In genomic region chr15:25812845-25813244, GRCh38 we compare ENCODE assay signal across 18 cellular contexts. TPM values are rescaled to one million over a fixed set of nuclear protein-coding genes. Genes with fewer than 3 reads are reported as not detected.
A peak's percentile ranks its signal among the peaks of the same experiment; 100 is the strongest.
DNase-seq lines count a peak whose midpoint lies in the region; ATAC-seq and TF ChIP-seq lines count a peak whose summit lies in the region.
"Had no signal": no experiment of that assay in that cellular context is flagged by ENCODE, and none has a peak within 500 bp of the region (broad histone marks: within the 10 kb centered on the region; RNA-seq: fewer than 3 reads in every experiment).

No MANE protein-coding gene starts in this region.

- no peaks in the 10 kb centered on the region for H3K36me3 ChIP-seq in CD4-positive, CD25-positive, alpha-beta regulatory T cell (ENCODE audit: control insufficient read depth, insufficient read depth, low read length)
- H3K36me3 ChIP-seq in CD8-positive, alpha-beta T cell (ENCODE audit: insufficient read depth, low read length), result no peaks in the 10 kb centered on the region
- H3K36me3 ChIP-seq: MG63 had no signal

- H3K36me3 Mint-ChIP-seq in CD4-positive, CD25-positive, alpha-beta regulatory T cell, result peaks cover 4% of the 10 kb centered on the region
- peaks cover 7% of the 10 kb centered on the region for H3K36me3 Mint-ChIP-seq in CD8-positive, alpha-beta T cell
- H3K36me3 Mint-ChIP-seq in chondrocyte (ENCODE audit: low read depth), result peaks cover 9% of the 10 kb centered on the region

- H3K4me1 ChIP-seq in CD4-positive, CD25-positive, alpha-beta regulatory T cell (ENCODE audit: control insufficient read depth, insufficient read depth, low read length, poor library complexity, severe bottlenecking), result peaks cover 26% of the 10 kb centered on the region
- peaks cover 52% of the 10 kb centered on the region for H3K4me1 ChIP-seq in CD8-positive, alpha-beta T cell (ENCODE audit: insufficient read depth, low read length)

- no peak overlapping the region for H3K27ac ChIP-seq in CD4-positive, CD25-positive, alpha-beta regulatory T cell (ENCODE audit: insufficient read depth, low read length, poor library complexity, severe bottlenecking)
- no peak overlapping the region for H3K27ac ChIP-seq in CD8-positive, alpha-beta T cell (ENCODE audit: low read depth, low read length)

- H3K4me1 Mint-ChIP-seq in CD4-positive, CD25-positive, alpha-beta regulatory T cell, result peaks cover 6 to 65% (median 26%) of the 10 kb centered on the region in 4 donors
- H3K4me1 Mint-ChIP-seq in CD8-positive, alpha-beta T cell (ENCODE audit: low read depth), result peaks cover 59% of the 10 kb centered on the region
- H3K4me1 Mint-ChIP-seq in chondrocyte (ENCODE audit: low read depth), result peaks cover 93% of the 10 kb centered on the region

- no peak overlapping the region for H3K4me3 Mint-ChIP-seq in CD4-positive, CD25-positive, alpha-beta regulatory T cell
- no peak overlapping the region for H3K4me3 Mint-ChIP-seq in CD8-positive, alpha-beta T cell
- no peak overlapping the region for H3K4me3 Mint-ChIP-seq in chondrocyte (ENCODE audit: unreplicated experiment)
- H3K4me3 Mint-ChIP-seq: B cell, GM23338 had no signal

- no peak for ATAC-seq in CD4-positive, CD25-positive, alpha-beta regulatory T cell (ENCODE audit: low read depth in 2 of 2)
- ATAC-seq in CD8-positive, alpha-beta T cell, result no peak
- ATAC-seq: GM23338 had no signal

- POLR2A ChIA-PET in CD8-positive, alpha-beta T cell (lab: Charles Lee), result interaction anchor here (0.7 to 1.4 kb wide), 3 partner anchors 14 to 50 kb away, joined by 3 to 4 read pairs (median 3); partner anchors contain the start of gene ATP10A

- H3K27ac Mint-ChIP-seq in CD4-positive, CD25-positive, alpha-beta regulatory T cell, result peak overlapping the region; percentile 20 to 77 (median 76)
- H3K27ac Mint-ChIP-seq in CD8-positive, alpha-beta T cell, result peak overlapping the region; percentile 24
- peak overlapping the region; percentile 50 for H3K27ac Mint-ChIP-seq in chondrocyte (ENCODE audit: unreplicated experiment)
- H3K27ac Mint-ChIP-seq: B cell, GM23338 had no signal

- DNase-seq in activated effector memory CD4-positive, alpha-beta T cell treated with anti-CD3 and anti-CD28 coated beads, Interleukin-2, amount 50 U/mL, for 16 hours, result peak; percentile 30
- DNase-seq in activated effector memory CD4-positive, alpha-beta T cell treated with Interleukin-2 at 50 U/mL for 16 hours, result no peak
- DNase-seq in CD4-positive, CD25-positive, alpha-beta regulatory T cell, result no peak
- DNase-seq in CD8-positive, alpha-beta T cell, result no peak
- DNase-seq in chondrocyte (ENCODE audit: low spot score) (no peak), GDM1 (lab: John Stamatoyannopoulos, UW) (no peak), ecto neural progenitor cell (ENCODE audit: low spot score) (no peak), NOMO-1 (lab: John Stamatoyannopoulos, UW; ENCODE audit: unreplicated experiment in 2 of 2) (no peak)
- DNase-seq: DMS 273 treated with DMSO at 0.1 percent for 48 hours, GF-D8, IMR-90, Karpas-422, MG63, NCI-H1092, NCI-H510A treated with DMSO at 0.1 percent for 48 hours, NCI-H82 had no signal

- H3K27me3 ChIP-seq in CD4-positive, CD25-positive, alpha-beta regulatory T cell (ENCODE audit: control insufficient read depth, insufficient read depth, low read length), result no peaks in the 10 kb centered on the region
- H3K27me3 ChIP-seq in CD8-positive, alpha-beta T cell (ENCODE audit: insufficient read depth, low read length), result no peaks in the 10 kb centered on the region
- H3K27me3 ChIP-seq: MG63 had no signal

- H3K4me3 ChIP-seq in CD4-positive, CD25-positive, alpha-beta regulatory T cell (ENCODE audit: low read depth, low read length), result no peak overlapping the region
- no peak overlapping the region for H3K4me3 ChIP-seq in CD8-positive, alpha-beta T cell (ENCODE audit: low read depth, low read length)
- H3K4me3 ChIP-seq: GM23338, MG63 had no signal

- no peaks in the 10 kb centered on the region for H3K9me3 ChIP-seq in CD4-positive, CD25-positive, alpha-beta regulatory T cell (ENCODE audit: control insufficient read depth in 2 of 2, low read length in 2 of 2)
- H3K9me3 ChIP-seq in CD8-positive, alpha-beta T cell (ENCODE audit: low read length), result no peaks in the 10 kb centered on the region
- H3K9me3 ChIP-seq: MG63 had no signal

- H3K27me3 Mint-ChIP-seq in CD4-positive, CD25-positive, alpha-beta regulatory T cell, result no peaks in the 10 kb centered on the region
- no peaks in the 10 kb centered on the region for H3K27me3 Mint-ChIP-seq in CD8-positive, alpha-beta T cell (ENCODE audit: low read depth)
- no peaks in the 10 kb centered on the region for H3K27me3 Mint-ChIP-seq in chondrocyte (ENCODE audit: low read depth)

- intact Hi-C loops in CD8-positive, alpha-beta T cell (cut with DNase I, micrococcal nuclease), result loop anchor here (5.0 to 10.0 kb wide), 3 partner anchors 34 to 122 kb away; no protein-coding TSS in a partner anchor

- no peak for TF ChIP-seq CTCF in CD8-positive, alpha-beta T cell (IDR thresholded peaks at IDR 0.05)
- TF ChIP-seq CTCF in chondrocyte (IDR thresholded peaks at IDR 0.05), result no peak

- H3K9me3 Mint-ChIP-seq in CD4-positive, CD25-positive, alpha-beta regulatory T cell, result peaks cover 0 to 1% (median 0%) of the 10 kb centered on the region in 7 donors
- H3K9me3 Mint-ChIP-seq in CD8-positive, alpha-beta T cell, result no peaks in the 10 kb centered on the region
- no peaks in the 10 kb centered on the region for H3K9me3 Mint-ChIP-seq in chondrocyte (ENCODE audit: low read depth)
- H3K9me3 Mint-ChIP-seq: GM23338 had no signal

- CTCF ChIA-PET in CD8-positive, alpha-beta T cell (lab: Charles Lee), result interaction anchor here (0.6 to 1.5 kb wide), 5 partner anchors 8 to 30 kb away, joined by 3 to 5 read pairs (median 3); no protein-coding TSS in a partner anchor

RNA-seq across cellular contexts. Expression of gene ATP10A, which starts 50.3 kb away (rescaled TPM):
- total RNA-seq in CD4-positive, CD25-positive, alpha-beta regulatory T cell, result 16.1 TPM
- 1 to 10 TPM; 2.8 to 5.6 (median 4.6) TPM for polyA plus RNA-seq in CD4-positive, CD25-positive, alpha-beta regulatory T cell
- total RNA-seq in CD8-positive, alpha-beta T cell, result 10 to 100 TPM; 17.6 to 18.5 TPM
- total RNA-seq in chondrocyte, result 160 to 190 TPM (median 163 TPM) in 3 replicates

Comparison
In these comparisons a context has a peak if more than half of its experiments do, and no peak if none do; other contexts are left out.
1. H3K27ac Mint-ChIP-seq: peak in every context shown above with its lines; median percentile 76 in CD4-positive, CD25-positive, alpha-beta regulatory T cell; 50 in chondrocyte; 24 in CD8-positive, alpha-beta T cell.